Comparison of ENCODE assay signal across 21 cellular contexts in the genomic region with DNA sequence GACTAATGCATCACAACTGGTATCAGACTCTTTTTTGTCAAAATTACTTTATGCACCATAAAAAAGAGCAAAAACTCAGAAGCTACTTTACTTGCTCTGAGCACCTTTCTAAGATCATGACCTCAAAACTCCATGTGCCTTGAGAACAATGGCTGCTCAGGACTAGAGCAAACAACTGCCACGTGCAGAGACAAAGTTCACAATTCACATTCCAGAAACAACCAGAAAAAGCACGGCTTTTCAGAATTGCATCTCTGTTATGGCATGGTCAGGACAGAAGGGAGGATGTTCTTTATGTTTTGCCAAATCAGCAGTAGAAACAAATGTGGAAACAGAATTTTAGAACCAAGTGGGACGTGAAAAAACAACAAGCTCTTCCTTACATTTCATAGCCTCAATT.
A peak's percentile ranks its signal among the peaks of the same experiment; 100 is the strongest.
DNase-seq lines count a peak whose midpoint lies in the region; ATAC-seq, FAIRE-seq and TF ChIP-seq lines count a peak whose summit lies in the region.
"Had no signal": no experiment of that assay in that cellular context is flagged by ENCODE, and none has a peak within 500 bp of the region (broad histone marks: within the 10 kb centered on the region; RNA-seq: fewer than 3 reads in every experiment).

No MANE protein-coding gene starts in this region.

- H3K27me3 ChIP-seq in endothelial cell of umbilical vein (ENCODE audit: control insufficient read depth in 2 of 2, insufficient read depth in 2 of 2, low read length in 2 of 2) (no peaks in the 10 kb centered on the region), liver (ENCODE audit: control insufficient read depth in 4 of 4, insufficient read depth in 4 of 4, low read length in 3 of 4) (no peaks in the 10 kb centered on the region)
- H3K27me3 ChIP-seq: BE2C had no signal

- H3K36me3 ChIP-seq in endothelial cell of umbilical vein (ENCODE audit: control insufficient read depth in 2 of 2, extremely low read depth in 1 of 2, insufficient read depth in 2 of 2, low read length in 2 of 2), result no peaks in the 10 kb centered on the region
- H3K36me3 ChIP-seq in liver (ENCODE audit: control insufficient read depth in 4 of 4, insufficient read depth in 3 of 4, low read depth in 1 of 4, low read length in 3 of 4), result peaks cover 0 to 9% (median 3%) of the 10 kb centered on the region in 4 donors

- H3K9ac ChIP-seq in endothelial cell of umbilical vein (replicated peaks; ENCODE audit: extremely low read depth, insufficient read depth, low read length), result no peak overlapping the region
- peak overlapping the region in 1 of 2 donors; percentile 93 for H3K9ac ChIP-seq in liver (ENCODE audit: low read depth in 1 of 2, low read length in 2 of 2)

- peak; percentile 34 for DNase-seq in HuH-7 (ENCODE audit: low spot score)
- peak; percentile 19 for DNase-seq in endothelial cell of umbilical vein (ENCODE audit: low read depth, low spot score)
- peak; percentile 54 for DNase-seq in renal cortical epithelial cell (ENCODE audit: low read depth)
- DNase-seq in cortex of kidney (lab: John Stamatoyannopoulos, UW), result no peak
- DNase-seq in NCI-H1417 treated with DMSO at 0.1 percent for 48 hours (lab: John Stamatoyannopoulos, UW), result no peak
- no peak for DNase-seq in activated effector memory CD4-positive, alpha-beta T cell treated with Interleukin-2 at 50 U/mL for 16 hours
- DNase-seq: BE2C, EL, GF-D8, H7, NCI-H1092 treated with DMSO at 0.1 percent for 48 hours, NCI-H1694, NCI-H2081, NCI-H2171, NCI-H524 treated with DMSO at 0.1 percent for 48 hours, NCI-H82, Right ventricle myocardium superior had no signal

- dilution Hi-C loops in endothelial cell of umbilical vein (cut with MboI; ENCODE audit: extremely low pct_ligation_motif_present, low sequenced_read_pairs), result no loop called here

- H3K4me1 ChIP-seq in endothelial cell of umbilical vein (ENCODE audit: control insufficient read depth, extremely low read depth, insufficient read depth, low read length), result no peaks in the 10 kb centered on the region
- peaks cover 5 to 41% (median 20%) of the 10 kb centered on the region in 4 donors for H3K4me1 ChIP-seq in liver (ENCODE audit: control insufficient read depth in 4 of 4, insufficient read depth in 4 of 4, low read length in 3 of 4)

- BruUV-seq in endothelial cell of umbilical vein (replicated peaks; lab: Mats Ljungman, UMichigan), result no TSS peak

- no peak overlapping the region for H3K4me3 ChIP-seq in endothelial cell of umbilical vein (replicated peaks in 1 of 3; ENCODE audit: insufficient read depth in 1 of 3, low read depth in 1 of 3, low read length in 3 of 3)
- H3K4me3 ChIP-seq in liver (ENCODE audit: low read depth in 1 of 3, low read length in 3 of 3), result peak overlapping the region in 1 of 3 donors; percentile 47
- H3K4me3 ChIP-seq: A549, K562 had no signal

- H3K27ac ChIP-seq in endothelial cell of umbilical vein (ENCODE audit: insufficient read depth, low read depth, low read length), result no peak overlapping the region
- peak overlapping the region; percentile 85 to 86 for H3K27ac ChIP-seq in liver (ENCODE audit: low read depth in 1 of 2, low read length in 2 of 2)
- H3K27ac ChIP-seq: A549 had no signal

- TF ChIP-seq CTCF in endothelial cell of umbilical vein (IDR thresholded peaks at IDR 0.05; ENCODE audit: extremely low read depth in 1 of 2, insufficient read depth in 1 of 2, low read depth in 1 of 2, low read length in 2 of 2) (no peak), liver (IDR thresholded peaks at IDR 0.05; ENCODE audit: low read depth, low read length, missing input control) (no peak)

- intact Hi-C loops in endothelial cell of umbilical vein (cut with micrococcal nuclease), result loop anchor here (2.0 kb wide), 1 partner anchor 69 kb away; no protein-coding TSS in a partner anchor

- no peaks in the 10 kb centered on the region for H3K9me1 ChIP-seq in endothelial cell of umbilical vein (replicated peaks; ENCODE audit: control insufficient read depth, extremely low read depth, insufficient read depth, low read length)

- WGBS in liver, result 26% methylated on average over 3 of the region's 3 CpGs

- no peak for ATAC-seq in GM18868 (IDR thresholded peaks at IDR 0.05; ENCODE audit: unreplicated experiment)
- ATAC-seq: A549, K562 had no signal

- CTCF ChIA-PET in endothelial cell of umbilical vein (lab: Charles Lee), result interaction anchor here (0.8 kb wide), 1 partner anchor 60 kb away, joined by 3 read pairs; no protein-coding TSS in a partner anchor

- POLR2A ChIA-PET in endothelial cell of umbilical vein (lab: Charles Lee), result no interaction called here

- no peaks in the 10 kb centered on the region for H3K9me3 ChIP-seq in endothelial cell of umbilical vein (replicated peaks; ENCODE audit: control insufficient read depth, insufficient read depth, low read length)
- no peaks in the 10 kb centered on the region for H3K9me3 ChIP-seq in liver (ENCODE audit: control insufficient read depth in 4 of 4, low read length in 3 of 4)
- H3K9me3 ChIP-seq: A549 had no signal

- peak in 1 of 2 donors; percentile 27 for TF ChIP-seq RAD21 in liver (IDR thresholded peaks at IDR 0.05)

- no peak overlapping the region for H2AFZ ChIP-seq in endothelial cell of umbilical vein (ENCODE audit: low read depth, low read length)

- H3K79me2 ChIP-seq in endothelial cell of umbilical vein (ENCODE audit: control insufficient read depth, insufficient read depth, low read length), result no peaks in the 10 kb centered on the region

- peak; percentile 62 for FAIRE-seq in endothelial cell of umbilical vein (lab: Jason Lieb, UNC)
- FAIRE-seq: A549, K562 had no signal

- no peak for TF ChIP-seq POLR2A in endothelial cell of umbilical vein (IDR thresholded peaks at IDR 0.05; ENCODE audit: low read depth, low read length)

- H3K4me2 ChIP-seq in endothelial cell of umbilical vein (ENCODE audit: insufficient read depth, low read length), result no peak overlapping the region
- H3K4me2 ChIP-seq: A549 had no signal

- H4K20me1 ChIP-seq in endothelial cell of umbilical vein (replicated peaks; ENCODE audit: control insufficient read depth, extremely low read depth, insufficient read depth, low read length), result no peaks in the 10 kb centered on the region

TF ChIP-seq in endothelial cell of umbilical vein, 7 proteins besides CTCF, POLR2A, EP300 and RAD21:
- TF ChIP-seq GATA2 (IDR thresholded peaks at IDR 0.05; ENCODE audit: insufficient read depth, insufficient read length, low read depth, low read length) (no peak), JUN (IDR thresholded peaks at IDR 0.05; ENCODE audit: borderline replicate concordance, insufficient read depth, insufficient read length, low read depth) (no peak), FOS (IDR thresholded peaks at IDR 0.05; ENCODE audit: borderline replicate concordance, insufficient read depth, low read length) (no peak), EZH2 (IDR thresholded peaks at IDR 0.05; ENCODE audit: borderline replicate concordance, low read depth, low read length, severe bottlenecking) (no peak), POLR2AphosphoS5 (IDR thresholded peaks at IDR 0.05; ENCODE audit: insufficient read depth, low read depth, low read length) (no peak)
- TF ChIP-seq, protein P1, sequence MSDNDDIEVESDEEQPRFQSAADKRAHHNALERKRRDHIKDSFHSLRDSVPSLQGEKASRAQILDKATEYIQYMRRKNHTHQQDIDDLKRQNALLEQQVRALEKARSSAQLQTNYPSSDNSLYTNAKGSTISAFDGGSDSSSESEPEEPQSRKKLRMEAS (IDR thresholded peaks at IDR 0.05; ENCODE audit: insufficient read depth, insufficient read length), result no peak

TF ChIP-seq in liver, 16 proteins besides CTCF, POLR2A, EP300 and RAD21 (continues in another document):
- TF ChIP-seq TAF1 (conservative IDR thresholded peaks at IDR 0.05), result no peak
- TF ChIP-seq, protein P1 (IDR thresholded peaks at IDR 0.05), result peak; percentile 100
- TF ChIP-seq, protein P2, sequence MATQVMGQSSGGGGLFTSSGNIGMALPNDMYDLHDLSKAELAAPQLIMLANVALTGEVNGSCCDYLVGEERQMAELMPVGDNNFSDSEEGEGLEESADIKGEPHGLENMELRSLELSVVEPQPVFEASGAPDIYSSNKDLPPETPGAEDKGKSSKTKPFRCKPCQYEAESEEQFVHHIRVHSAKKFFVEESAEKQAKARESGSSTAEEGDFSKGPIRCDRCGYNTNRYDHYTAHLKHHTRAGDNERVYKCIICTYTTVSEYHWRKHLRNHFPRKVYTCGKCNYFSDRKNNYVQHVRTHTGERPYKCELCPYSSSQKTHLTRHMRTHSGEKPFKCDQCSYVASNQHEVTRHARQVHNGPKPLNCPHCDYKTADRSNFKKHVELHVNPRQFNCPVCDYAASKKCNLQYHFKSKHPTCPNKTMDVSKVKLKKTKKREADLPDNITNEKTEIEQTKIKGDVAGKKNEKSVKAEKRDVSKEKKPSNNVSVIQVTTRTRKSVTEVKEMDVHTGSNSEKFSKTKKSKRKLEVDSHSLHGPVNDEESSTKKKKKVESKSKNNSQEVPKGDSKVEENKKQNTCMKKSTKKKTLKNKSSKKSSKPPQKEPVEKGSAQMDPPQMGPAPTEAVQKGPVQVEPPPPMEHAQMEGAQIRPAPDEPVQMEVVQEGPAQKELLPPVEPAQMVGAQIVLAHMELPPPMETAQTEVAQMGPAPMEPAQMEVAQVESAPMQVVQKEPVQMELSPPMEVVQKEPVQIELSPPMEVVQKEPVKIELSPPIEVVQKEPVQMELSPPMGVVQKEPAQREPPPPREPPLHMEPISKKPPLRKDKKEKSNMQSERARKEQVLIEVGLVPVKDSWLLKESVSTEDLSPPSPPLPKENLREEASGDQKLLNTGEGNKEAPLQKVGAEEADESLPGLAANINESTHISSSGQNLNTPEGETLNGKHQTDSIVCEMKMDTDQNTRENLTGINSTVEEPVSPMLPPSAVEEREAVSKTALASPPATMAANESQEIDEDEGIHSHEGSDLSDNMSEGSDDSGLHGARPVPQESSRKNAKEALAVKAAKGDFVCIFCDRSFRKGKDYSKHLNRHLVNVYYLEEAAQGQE (IDR thresholded peaks at IDR 0.05), result peak; percentile 74
- TF ChIP-seq SP1 (IDR thresholded peaks at IDR 0.05), result peak; percentile 79

Comparison
In these comparisons a context has a peak if more than half of its experiments do, and no peak if none do; other contexts are left out.
1. DNase-seq: peak in HuH-7 (single experiment), endothelial cell of umbilical vein (single experiment) and renal cortical epithelial cell (single experiment); none in cortex of kidney (single experiment), NCI-H1417 treated with DMSO at 0.1 percent for 48 hours (single experiment) and activated effector memory CD4-positive, alpha-beta T cell treated with Interleukin-2 at 50 U/mL for 16 hours (single experiment).